26 cellular contexts compared by ENCODE assay signal in genomic region chr7:130641497-130641896, GRCh38. TPM values are rescaled to one million over a fixed set of nuclear protein-coding genes. Genes with fewer than 3 reads are reported as not detected.
DNase-seq lines count a peak whose midpoint lies in the region; ATAC-seq and TF ChIP-seq lines count a peak whose summit lies in the region.
"Had no signal": no experiment of that assay in that cellular context is flagged by ENCODE, and none has a peak within 500 bp of the region (broad histone marks: within the 10 kb centered on the region; RNA-seq: fewer than 3 reads in every experiment).

No MANE protein-coding gene starts in this region.

- H4K20me1 ChIP-seq in hepatocyte (ENCODE audit: insufficient read depth, poor library complexity, severe bottlenecking) = no peaks in the 10 kb centered on the region

- H3K36me3 ChIP-seq in A673 (ENCODE audit: insufficient read depth, low read length, poor library complexity, severe bottlenecking) = no peaks in the 10 kb centered on the region
- H3K36me3 ChIP-seq in hepatocyte (replicated peaks; ENCODE audit: insufficient read depth, low read depth) = no peaks in the 10 kb centered on the region

- no peak overlapping the region for H3K4me3 Mint-ChIP-seq in activated CD8-positive, alpha-beta memory T cell treated with anti-CD3 and anti-CD28 coated beads, Interleukin-2, amount 10 ng/mL, durations not matched to agents 7 days and 5 days
- no peak overlapping the region for H3K4me3 Mint-ChIP-seq in dendritic cell treated with granulocyte-macrophage colony-stimulating factor and Interleukin-4, amounts not matched to agents 40 ng/mL and 50 ng/mL, for 4 days
- H3K4me3 Mint-ChIP-seq: CD4-positive, CD25-positive, alpha-beta regulatory T cell had no signal

- peaks cover 14% of the 10 kb centered on the region for H3K9me3 Mint-ChIP-seq in activated CD8-positive, alpha-beta memory T cell treated with anti-CD3 and anti-CD28 coated beads, Interleukin-2, amount 10 ng/mL, durations not matched to agents 7 days and 5 days (ENCODE audit: low read depth)
- peaks cover 47% of the 10 kb centered on the region for H3K9me3 Mint-ChIP-seq in dendritic cell treated with granulocyte-macrophage colony-stimulating factor and Interleukin-4, amounts not matched to agents 40 ng/mL and 50 ng/mL, for 4 days

- POLR2A ChIA-PET in A673 (lab: Charles Lee; ENCODE audit: low non-redundant PET) = no interaction called here

- CTCF ChIA-PET in activated CD8-positive, alpha-beta memory T cell treated with anti-CD3 and anti-CD28 coated beads, Interleukin-2, amount 10 ng/mL, durations not matched to agents 7 days and 5 days (lab: Charles Lee) = no interaction called here
- CTCF ChIA-PET in A673 (lab: Charles Lee) = no interaction called here

- BruUV-seq in A673 (replicated peaks; lab: Mats Ljungman, UMichigan) = no TSS peak

- H3K27ac ChIP-seq in A673 (ENCODE audit: low read depth, low read length, poor library complexity, severe bottlenecking) (peak overlapping the region; percentile 52), hepatocyte (no peak overlapping the region)
- H3K27ac ChIP-seq: HL-60 had no signal

- peak overlapping the region; percentile 23 for H3K27ac Mint-ChIP-seq in activated CD8-positive, alpha-beta memory T cell treated with anti-CD3 and anti-CD28 coated beads, Interleukin-2, amount 10 ng/mL, durations not matched to agents 7 days and 5 days
- peak overlapping the region; percentile 30 for H3K27ac Mint-ChIP-seq in dendritic cell treated with granulocyte-macrophage colony-stimulating factor and Interleukin-4, amounts not matched to agents 40 ng/mL and 50 ng/mL, for 4 days
- H3K27ac Mint-ChIP-seq: CD4-positive, CD25-positive, alpha-beta regulatory T cell had no signal

- no peak for DNase-seq in activated CD8-positive, alpha-beta memory T cell treated with anti-CD3 and anti-CD28 coated beads, Interleukin-2, amount 10 ng/mL, durations not matched to agents 7 days and 5 days
- no peak for DNase-seq in activated CD8-positive, alpha-beta memory T cell treated with anti-CD3 and anti-CD28 coated beads, Interleukin-2, amount 50 U/mL, for 4 hours
- DNase-seq in A673 (ENCODE audit: low spot score) (peak; percentile 44), LHCN-M2 (ENCODE audit: low read depth) (peak; percentile 66), hepatocyte (ENCODE audit: low spot score) (no peak)
- no peak for DNase-seq in effector CD8-positive, alpha-beta T cell (lab: John Stamatoyannopoulos, UW)
- DNase-seq: CD4-positive, CD25-positive, alpha-beta regulatory T cell; EL; GF-D8; MM.1S; NCI-H1048; NCI-H1436; NCI-H1930; NCI-H226; NCI-H524; NCI-H774; NK-92 treated with Interleukin-12 subunit alpha and Interleukin-12 subunit beta, amount 100 ng/mL, for 24 hours; OCI-M1 had no signal

- no peak overlapping the region for H2AFZ ChIP-seq in hepatocyte

- no peaks in the 10 kb centered on the region for H3K9me2 ChIP-seq in hepatocyte (replicated peaks; ENCODE audit: insufficient read depth)

- no peak for ATAC-seq in activated CD8-positive, alpha-beta memory T cell treated with anti-CD3 and anti-CD28 coated beads, Interleukin-2, amount 10 ng/mL, durations not matched to agents 7 days and 5 days
- ATAC-seq: HCT116, HepG2, K562 had no signal

- TF ChIP-seq CTCF in A673 (conservative IDR thresholded peaks at IDR 0.05; ENCODE audit: low read depth, low read length) = no peak
- no peak for TF ChIP-seq CTCF in hepatocyte (IDR thresholded peaks at IDR 0.05; ENCODE audit: poor library complexity)

- H3K4me3 ChIP-seq in A673 (ENCODE audit: low read depth, low read length, poor library complexity, severe bottlenecking) (no peak overlapping the region), hepatocyte (no peak overlapping the region)
- H3K4me3 ChIP-seq: K562 had no signal

- H3K4me1 ChIP-seq in A673 (ENCODE audit: insufficient read depth, low read length, poor library complexity, severe bottlenecking) (peaks cover 27% of the 10 kb centered on the region), hepatocyte (ENCODE audit: insufficient read depth) (no peaks in the 10 kb centered on the region)

- intact Hi-C loops in A673 (cut with micrococcal nuclease; ENCODE audit: unreplicated experiment) = no loop called here
- intact Hi-C loops in dendritic cell treated with granulocyte-macrophage colony-stimulating factor and Interleukin-4, amounts not matched to agents 40 ng/mL and 50 ng/mL, for 4 days (cut with micrococcal nuclease) = no loop called here

- 97% methylated on average over 3 of the region's 3 CpGs for WGBS in hepatocyte (ENCODE audit: low lambda C conversion rate, missing lambda C conversion rate)

- H3K27me3 ChIP-seq in A673 (replicated peaks; ENCODE audit: insufficient read depth, low read depth, low read length, poor library complexity) (no peaks in the 10 kb centered on the region), hepatocyte (no peaks in the 10 kb centered on the region)

- peaks cover 53% of the 10 kb centered on the region for H3K36me3 Mint-ChIP-seq in activated CD8-positive, alpha-beta memory T cell treated with anti-CD3 and anti-CD28 coated beads, Interleukin-2, amount 10 ng/mL, durations not matched to agents 7 days and 5 days
- H3K36me3 Mint-ChIP-seq in dendritic cell treated with granulocyte-macrophage colony-stimulating factor and Interleukin-4, amounts not matched to agents 40 ng/mL and 50 ng/mL, for 4 days (ENCODE audit: low read depth) = peaks cover 47% of the 10 kb centered on the region

- H3K4me1 Mint-ChIP-seq in activated CD8-positive, alpha-beta memory T cell treated with anti-CD3 and anti-CD28 coated beads, Interleukin-2, amount 10 ng/mL, durations not matched to agents 7 days and 5 days = peaks cover 17% of the 10 kb centered on the region
- peaks cover 16% of the 10 kb centered on the region for H3K4me1 Mint-ChIP-seq in dendritic cell treated with granulocyte-macrophage colony-stimulating factor and Interleukin-4, amounts not matched to agents 40 ng/mL and 50 ng/mL, for 4 days (ENCODE audit: low read depth)

- H3K9me3 ChIP-seq in A673 (ENCODE audit: low read depth, low read length, poor library complexity, severe bottlenecking) = no peaks in the 10 kb centered on the region
- H3K9me3 ChIP-seq in hepatocyte (ENCODE audit: low read depth) = no peaks in the 10 kb centered on the region

- H3K4me2 ChIP-seq in hepatocyte = no peak overlapping the region

- no peaks in the 10 kb centered on the region for H3K79me2 ChIP-seq in hepatocyte

- H3K27me3 Mint-ChIP-seq in activated CD8-positive, alpha-beta memory T cell treated with anti-CD3 and anti-CD28 coated beads, Interleukin-2, amount 10 ng/mL, durations not matched to agents 7 days and 5 days = no peaks in the 10 kb centered on the region
- H3K27me3 Mint-ChIP-seq in dendritic cell treated with granulocyte-macrophage colony-stimulating factor and Interleukin-4, amounts not matched to agents 40 ng/mL and 50 ng/mL, for 4 days = no peaks in the 10 kb centered on the region
- H3K27me3 Mint-ChIP-seq: CD4-positive, CD25-positive, alpha-beta regulatory T cell had no signal

RNA-seq across cellular contexts. Expression of gene COPG2, which starts 27.1 kb away (rescaled TPM):
- 10 to 100 TPM; 17.6 to 21.1 TPM for total RNA-seq in activated CD8-positive, alpha-beta memory T cell treated with anti-CD3 and anti-CD28 coated beads, Interleukin-2, amount 10 ng/mL, durations not matched to agents 7 days and 5 days
- total RNA-seq in A673 (2021) = 17.6 and 24.4 TPM in 2 replicates
- total RNA-seq in LHCN-M2 (2014; rRNA removed) = 44.3 and 54.0 TPM in 2 replicates
- 27.9 TPM for polyA plus RNA-seq in LHCN-M2 (2012)
- 41.0 and 41.9 TPM in 2 replicates for total RNA-seq in hepatocyte
- 3.0 and 6.7 TPM in 2 replicates for polyA plus RNA-seq in hepatocyte

RNA-seq across cellular contexts. Expression of gene TSGA13, which starts 44.8 kb away (rescaled TPM):
- total RNA-seq in activated CD8-positive, alpha-beta memory T cell treated with anti-CD3 and anti-CD28 coated beads, Interleukin-2, amount 10 ng/mL, durations not matched to agents 7 days and 5 days = not detected
- not detected in 2 replicates for total RNA-seq in A673 (2021)
- not detected in 2 replicates for total RNA-seq in LHCN-M2 (2014; rRNA removed)
- polyA plus RNA-seq in LHCN-M2 (2012) = not detected
- total RNA-seq in hepatocyte = not detected in 2 replicates
- polyA plus RNA-seq in hepatocyte = not detected in 2 replicates
- total RNA-seq: CD4-positive, CD25-positive, alpha-beta regulatory T cell; H1; HepG2; HT-29; K562 had no signal
- polyA plus RNA-seq: BJ; CD4-positive, CD25-positive, alpha-beta regulatory T cell; H1; HepG2; K562 had no signal

Comparison
In these comparisons a context has a peak if more than half of its experiments do, and no peak if none do; other contexts are left out.
1. DNase-seq: peak in A673 (single experiment) and LHCN-M2 (single experiment); none in activated CD8-positive, alpha-beta memory T cell treated with anti-CD3 and anti-CD28 coated beads, Interleukin-2, amount 10 ng/mL, durations not matched to agents 7 days and 5 days (single experiment), activated CD8-positive, alpha-beta memory T cell treated with anti-CD3 and anti-CD28 coated beads, Interleukin-2, amount 50 U/mL, for 4 hours (single experiment), effector CD8-positive, alpha-beta T cell (single experiment) and hepatocyte (single experiment).